In the genomic region with DNA sequence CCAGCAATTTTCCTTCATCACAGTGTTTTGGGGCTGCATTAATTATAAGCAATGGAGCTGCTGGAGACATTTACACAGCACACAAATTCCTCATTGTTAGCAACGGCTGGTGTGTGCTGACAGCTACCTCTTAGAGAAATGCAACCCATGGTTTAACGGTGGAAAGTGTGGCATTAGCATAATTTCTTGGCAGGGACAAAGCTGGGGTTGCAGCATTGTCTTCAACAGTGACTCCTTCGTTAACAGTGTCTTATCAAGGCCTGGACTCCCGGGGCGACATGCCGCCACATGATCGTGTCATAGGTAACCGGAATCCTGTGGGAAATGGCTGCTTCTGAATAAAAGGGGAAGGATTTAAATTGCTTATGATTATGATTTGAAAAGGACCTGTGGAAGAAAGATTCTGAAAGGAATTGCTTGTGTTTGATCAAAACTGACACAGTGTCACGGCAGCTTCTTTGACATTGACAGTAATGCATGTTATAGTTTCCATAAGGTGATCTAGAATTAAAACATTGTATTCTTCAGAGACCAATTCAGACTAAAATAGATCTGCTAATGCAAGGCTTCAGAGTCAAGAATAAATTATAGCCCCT, we compare ENCODE assay signal across 16 cellular contexts.
DNase-seq lines count a peak whose midpoint lies in the region; ATAC-seq and TF ChIP-seq lines count a peak whose summit lies in the region.
"Had no signal": no experiment of that assay in that cellular context is flagged by ENCODE, and none has a peak within 500 bp of the region (broad histone marks: within the 10 kb centered on the region; RNA-seq: fewer than 3 reads in every experiment).

No MANE protein-coding gene starts in this region.

- in situ Hi-C loops in HAP-1 (cut with MboI; ENCODE audit: low sequenced_read_pairs): no loop called here

- H3K36me3 ChIP-seq in HAP-1 (replicated peaks) (no peaks in the 10 kb centered on the region), stomach (no peaks in the 10 kb centered on the region)
- H3K36me3 ChIP-seq: gastrocnemius medialis, thoracic aorta had no signal

- no peak overlapping the region for H3K27ac ChIP-seq in stomach
- H3K27ac ChIP-seq: C4-2B, gastrocnemius medialis, HL-60, thoracic aorta had no signal

- H3K27me3 ChIP-seq in HAP-1 (ENCODE audit: low read depth) (no peaks in the 10 kb centered on the region), stomach (no peaks in the 10 kb centered on the region)
- H3K27me3 ChIP-seq: gastrocnemius medialis had no signal

- DNase-seq in HAP-1 (ENCODE audit: low spot score in 2 of 2) (peak; percentile 70 to 82), NCI-H2227 treated with DMSO at 0.1 percent for 48 hours (lab: John Stamatoyannopoulos, UW) (peak; percentile 4), chondrocyte (ENCODE audit: low spot score) (no peak), mucosa of gallbladder (ENCODE audit: low spot score) (peak; percentile 17), stomach (no peak), D341Med (ENCODE audit: low spot score) (no peak), NCI-H446 (lab: John Stamatoyannopoulos, UW) (no peak)
- DNase-seq: anterior cingulate cortex; gastrocnemius medialis; NCI-H510A treated with DMSO at 0.1 percent for 48 hours; stimulated activated CD4-positive, alpha-beta T cell treated with anti-CD3 and anti-CD28 coated beads, Interleukin-1b, Interleukin-23, amount 100 ng/mL, for 48 hours had no signal

- H3K9me3 ChIP-seq in HAP-1 (no peaks in the 10 kb centered on the region), stomach (no peaks in the 10 kb centered on the region)
- H3K9me3 ChIP-seq: gastrocnemius medialis, thoracic aorta had no signal

- WGBS in stomach, 5 donors: 27 to 45% (median 39%) methylated on average over 9 of the region's 9 CpGs

- no peak for TF ChIP-seq EP300 in stomach (IDR thresholded peaks at IDR 0.05)

- H3K9me3 Mint-ChIP-seq in chondrocyte (ENCODE audit: low read depth): no peaks in the 10 kb centered on the region
- H3K9me3 Mint-ChIP-seq: T-helper 1 cell treated with Interleukin-12 subunit alpha and Interleukin-12 subunit beta and Interleukin-4 antibody, amounts not matched to agents 30 μg/mL and 1 μg/mL, for 36 hours had no signal

- no peak for ATAC-seq in GM21786 (IDR thresholded peaks at IDR 0.05; ENCODE audit: unreplicated experiment)
- ATAC-seq: gastrocnemius medialis had no signal

- peaks cover 26% of the 10 kb centered on the region for H3K4me1 Mint-ChIP-seq in chondrocyte (ENCODE audit: low read depth)

- no peaks in the 10 kb centered on the region for H3K27me3 Mint-ChIP-seq in chondrocyte (ENCODE audit: low read depth)

- TF ChIP-seq POLR2A in stomach (IDR thresholded peaks at IDR 0.05): no peak

- H3K4me1 ChIP-seq in HAP-1: peaks cover 8% of the 10 kb centered on the region
- peaks cover 0 to 6% (median 3%) of the 10 kb centered on the region in 4 donors for H3K4me1 ChIP-seq in stomach
- H3K4me1 ChIP-seq: gastrocnemius medialis had no signal

- TF ChIP-seq CTCF in chondrocyte (IDR thresholded peaks at IDR 0.05) (no peak), stomach (IDR thresholded peaks at IDR 0.05) (no peak)

- H3K4me3 ChIP-seq in HAP-1: no peak overlapping the region
- no peak overlapping the region for H3K4me3 ChIP-seq in stomach
- H3K4me3 ChIP-seq: gastrocnemius medialis, thoracic aorta had no signal

- peak overlapping the region; percentile 67 for H3K27ac Mint-ChIP-seq in chondrocyte (ENCODE audit: unreplicated experiment)
- H3K27ac Mint-ChIP-seq: T-helper 1 cell treated with Interleukin-12 subunit alpha and Interleukin-12 subunit beta and Interleukin-4 antibody, amounts not matched to agents 30 μg/mL and 1 μg/mL, for 36 hours had no signal

- intact Hi-C loops in stomach (cut with DNase I; ENCODE audit: low total_unique reads): no loop called here

- no peaks in the 10 kb centered on the region for H3K36me3 Mint-ChIP-seq in chondrocyte (ENCODE audit: low read depth)

- no peak overlapping the region for H3K4me3 Mint-ChIP-seq in chondrocyte (ENCODE audit: unreplicated experiment)
- H3K4me3 Mint-ChIP-seq: T-helper 1 cell treated with Interleukin-12 subunit alpha and Interleukin-12 subunit beta and Interleukin-4 antibody, amounts not matched to agents 30 μg/mL and 1 μg/mL, for 36 hours had no signal

Comparison
In these comparisons a context has a peak if more than half of its experiments do, and no peak if none do; other contexts are left out.
1. DNase-seq: peak in HAP-1 (2 of 2), NCI-H2227 treated with DMSO at 0.1 percent for 48 hours (single experiment) and mucosa of gallbladder (single experiment); none in chondrocyte (single experiment), stomach (single experiment), D341Med (single experiment) and NCI-H446 (0 of 2).